In genomic region chr2:24315669-24316068, GRCh38 we compare ENCODE assay signal across 9 cellular contexts. TPM values are rescaled to one million over a fixed set of nuclear protein-coding genes. Genes with fewer than 3 reads are reported as not detected.
A peak's percentile ranks its signal among the peaks of the same experiment; 100 is the strongest.
DNase-seq lines count a peak whose midpoint lies in the region; ATAC-seq and TF ChIP-seq lines count a peak whose summit lies in the region.
"Had no signal": no experiment of that assay in that cellular context is flagged by ENCODE, and none has a peak within 500 bp of the region (broad histone marks: within the 10 kb centered on the region; RNA-seq: fewer than 3 reads in every experiment).

No MANE protein-coding gene starts in this region.

- intact Hi-C loops in esophagus muscularis mucosa (cut with DNase I): no loop called here
- intact Hi-C loops in PC-9 (cut with micrococcal nuclease; ENCODE audit: unreplicated experiment): no loop called here

- no peak overlapping the region for H3K27ac ChIP-seq in esophagus muscularis mucosa (replicated peaks in 1 of 4)
- no peak overlapping the region for H3K27ac ChIP-seq in PC-9

- peaks cover under 1 to 13% (median 7%) of the 10 kb centered on the region in 4 donors for H3K36me3 ChIP-seq in esophagus muscularis mucosa
- H3K36me3 ChIP-seq in PC-9 (ENCODE audit: low read depth): no peaks in the 10 kb centered on the region; the same call in 1 of the 2 replicates

- CTCF ChIA-PET in PC-9 (lab: Charles Lee): no interaction called here

- H3K27me3 ChIP-seq in esophagus muscularis mucosa: no peaks in the 10 kb centered on the region
- no peaks in the 10 kb centered on the region for H3K27me3 ChIP-seq in PC-9 (ENCODE audit: insufficient read depth, low read depth)

- H3K4me1 ChIP-seq in esophagus muscularis mucosa (peaks cover 15 to 25% (median 20%) of the 10 kb centered on the region in 4 donors), PC-9 (replicated peaks; ENCODE audit: insufficient read depth) (no peaks in the 10 kb centered on the region)

- no peaks in the 10 kb centered on the region for H4K20me1 ChIP-seq in PC-9 (ENCODE audit: insufficient read depth)

- H3F3A ChIP-seq in PC-9 (ENCODE audit: insufficient read depth, low read depth): no peaks in the 10 kb centered on the region

- ATAC-seq in GM18511 (IDR thresholded peaks at IDR 0.05; ENCODE audit: unreplicated experiment) (peak; percentile 83), HG03159 (IDR thresholded peaks at IDR 0.05; ENCODE audit: unreplicated experiment) (peak; percentile 65)

- H3K4me3 ChIP-seq in esophagus muscularis mucosa (no peak overlapping the region), PC-9 (no peak overlapping the region)
- H3K4me3 ChIP-seq: lung had no signal

- TF ChIP-seq CTCF in GM20000 (IDR thresholded peaks at IDR 0.05; ENCODE audit: extremely low read depth, missing control alignments): no peak
- no peak for TF ChIP-seq CTCF in esophagus muscularis mucosa (IDR thresholded peaks at IDR 0.05)
- no peak for TF ChIP-seq CTCF in PC-9 (conservative IDR thresholded peaks at IDR 0.05)

- DNase-seq in GM20000 (ENCODE audit: low spot score) (peak; percentile 26), kidney glomerular epithelial cell (lab: John Stamatoyannopoulos, UW) (peak; percentile 16), esophagus muscularis mucosa (ENCODE audit: extremely low spot score) (no peak), PC-9 (no peak), DMS153 treated with DMSO at 0.1 percent for 48 hours (lab: John Stamatoyannopoulos, UW; ENCODE audit: unreplicated experiment) (no peak)
- DNase-seq in stimulated activated CD8-positive, alpha-beta memory T cell treated with anti-CD3 and anti-CD28 coated beads, Interleukin-4, amount 100 ng/mL, for 48 hours: no peak

- no TSS peak for BruUV-seq in PC-9 (replicated peaks; lab: Mats Ljungman, UMichigan)

- 90% methylated on average over 3 of the region's 3 CpGs for WGBS in esophagus muscularis mucosa

- TF ChIP-seq EP300 in esophagus muscularis mucosa (IDR thresholded peaks at IDR 0.05): no peak

- no peak for TF ChIP-seq POLR2A in esophagus muscularis mucosa (IDR thresholded peaks at IDR 0.05; ENCODE audit: low read depth)

- no peaks in the 10 kb centered on the region for H3K9me2 ChIP-seq in PC-9 (ENCODE audit: insufficient read depth)

- peaks cover 4% of the 10 kb centered on the region; the same call in 1 of the 2 replicates for H3K79me2 ChIP-seq in PC-9 (ENCODE audit: low read depth)

- H3K9me3 ChIP-seq in esophagus muscularis mucosa: no peaks in the 10 kb centered on the region
- no peaks in the 10 kb centered on the region for H3K9me3 ChIP-seq in PC-9 (ENCODE audit: insufficient read depth, low read depth)

- H2AFZ ChIP-seq in PC-9: no peak overlapping the region

- no peak overlapping the region for H3K4me2 ChIP-seq in PC-9

- POLR2A ChIA-PET in PC-9 (lab: Charles Lee; ENCODE audit: unreplicated experiment): no interaction called here

RNA-seq across cellular contexts. Expression of gene ITSN2, which starts 44.7 kb away (rescaled TPM):
- total RNA-seq in esophagus muscularis mucosa (10 to 100 TPM; 47.0 to 60.2 (median 53.6) TPM), PC-9 (2021) (28.4 and 30.4 TPM in 2 replicates)

Comparison
In these comparisons a context has a peak if more than half of its experiments do, and no peak if none do; other contexts are left out.
1. DNase-seq: peak in GM20000 (single experiment) and kidney glomerular epithelial cell (single experiment); none in stimulated activated CD8-positive, alpha-beta memory T cell treated with anti-CD3 and anti-CD28 coated beads, Interleukin-4, amount 100 ng/mL, for 48 hours (single experiment), esophagus muscularis mucosa (single experiment), PC-9 (0 of 2) and DMS153 treated with DMSO at 0.1 percent for 48 hours (single experiment).